ENCODE assay signal across 17 cellular contexts in the genomic region with DNA sequence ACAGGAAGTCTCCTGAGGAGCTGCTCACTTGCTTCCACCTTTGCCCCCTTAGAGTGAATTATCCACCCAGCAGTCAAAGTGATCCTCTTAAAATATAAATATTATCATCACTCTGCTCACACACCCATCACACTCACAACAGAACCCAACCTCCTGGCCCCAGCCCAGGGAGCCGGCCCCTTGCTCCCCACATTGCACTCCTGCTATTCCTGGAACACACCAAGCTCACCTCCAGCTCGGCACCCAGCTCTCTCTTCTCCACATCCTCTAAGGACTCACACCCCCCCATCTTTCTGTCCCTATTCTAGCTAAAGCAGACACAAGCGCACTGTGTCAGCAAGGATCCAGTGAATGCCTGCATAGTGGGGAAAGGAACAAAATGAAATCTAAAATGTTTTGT. TPM values are rescaled to one million over a fixed set of nuclear protein-coding genes. Genes with fewer than 3 reads are reported as not detected.
DNase-seq lines count a peak whose midpoint lies in the region; ATAC-seq and TF ChIP-seq lines count a peak whose summit lies in the region.
"Had no signal": no experiment of that assay in that cellular context is flagged by ENCODE, and none has a peak within 500 bp of the region (broad histone marks: within the 10 kb centered on the region; RNA-seq: fewer than 3 reads in every experiment).

No MANE protein-coding gene starts in this region.

- peak overlapping the region; percentile 14 for H3K27ac Mint-ChIP-seq in activated CD8-positive, alpha-beta T cell treated with anti-CD3 and anti-CD28 coated beads for 36 hours
- no peak overlapping the region for H3K27ac Mint-ChIP-seq in activated CD8-positive, alpha-beta T cell treated with anti-CD3 and anti-CD28 coated beads, Interleukin-2, amount 10 ng/mL, durations not matched to agents 7 days and 5 days
- peak overlapping the region in 4 of 7 donors; percentile 8 to 77 (median 53) for H3K27ac Mint-ChIP-seq in CD14-positive monocyte
- peak overlapping the region; percentile 11 for H3K27ac Mint-ChIP-seq in activated T-helper 17 cell treated with anti-CD3 and anti-CD28 coated beads, Interleukin-2, amount 50 U/mL, for 72 hours
- H3K27ac Mint-ChIP-seq: HFFc6 had no signal

- peaks cover 4% of the 10 kb centered on the region for H3K9me3 Mint-ChIP-seq in activated CD8-positive, alpha-beta T cell treated with anti-CD3 and anti-CD28 coated beads for 36 hours
- H3K9me3 Mint-ChIP-seq in activated CD8-positive, alpha-beta T cell treated with anti-CD3 and anti-CD28 coated beads, Interleukin-2, amount 10 ng/mL, durations not matched to agents 7 days and 5 days (ENCODE audit: insufficient read depth) = peaks cover 11% of the 10 kb centered on the region
- H3K9me3 Mint-ChIP-seq in CD14-positive monocyte = peaks cover 0 to 3% (median 0%) of the 10 kb centered on the region in 7 donors
- no peaks in the 10 kb centered on the region for H3K9me3 Mint-ChIP-seq in activated T-helper 17 cell treated with anti-CD3 and anti-CD28 coated beads, Interleukin-2, amount 50 U/mL, for 72 hours

- peaks cover 22% of the 10 kb centered on the region for H3K36me3 Mint-ChIP-seq in activated CD8-positive, alpha-beta T cell treated with anti-CD3 and anti-CD28 coated beads for 36 hours (ENCODE audit: low read depth)
- H3K36me3 Mint-ChIP-seq in activated CD8-positive, alpha-beta T cell treated with anti-CD3 and anti-CD28 coated beads, Interleukin-2, amount 10 ng/mL, durations not matched to agents 7 days and 5 days (ENCODE audit: low read depth) = peaks cover 43% of the 10 kb centered on the region
- H3K36me3 Mint-ChIP-seq in CD14-positive monocyte = peaks cover 12 to 14% of the 10 kb centered on the region in 2 donors
- H3K36me3 Mint-ChIP-seq in activated T-helper 17 cell treated with anti-CD3 and anti-CD28 coated beads, Interleukin-2, amount 50 U/mL, for 72 hours (ENCODE audit: low read depth) = peaks cover 6% of the 10 kb centered on the region

- no peak overlapping the region for H3K27ac ChIP-seq in breast epithelium
- H3K27ac ChIP-seq: BLaER1 had no signal

- intact Hi-C loops in activated CD8-positive, alpha-beta T cell treated with anti-CD3 and anti-CD28 coated beads for 36 hours (cut with micrococcal nuclease) = no loop called here
- intact Hi-C loops in CD14-positive monocyte (cut with micrococcal nuclease) (loop anchor here (5.0 to 10.0 kb wide), 5 partner anchors 106 to 914 kb away; a partner anchor contains a TSS), left colon (cut with DNase I, micrococcal nuclease) (no loop called here), breast epithelium (cut with DNase I; ENCODE audit: low total_unique reads) (no loop called here)

- POLR2A ChIA-PET in activated CD8-positive, alpha-beta T cell treated with anti-CD3 and anti-CD28 coated beads for 36 hours (lab: Charles Lee) = no interaction called here
- POLR2A ChIA-PET in activated CD8-positive, alpha-beta T cell treated with anti-CD3 and anti-CD28 coated beads, Interleukin-2, amount 10 ng/mL, durations not matched to agents 7 days and 5 days (lab: Charles Lee) = no interaction called here

- H3K4me1 ChIP-seq in breast epithelium = no peaks in the 10 kb centered on the region

- H3K27me3 ChIP-seq in breast epithelium = no peaks in the 10 kb centered on the region
- H3K27me3 ChIP-seq: BLaER1 had no signal

- H3K4me1 Mint-ChIP-seq in activated CD8-positive, alpha-beta T cell treated with anti-CD3 and anti-CD28 coated beads for 36 hours (ENCODE audit: low read depth) = peaks cover 50% of the 10 kb centered on the region
- peaks cover 33% of the 10 kb centered on the region for H3K4me1 Mint-ChIP-seq in activated CD8-positive, alpha-beta T cell treated with anti-CD3 and anti-CD28 coated beads, Interleukin-2, amount 10 ng/mL, durations not matched to agents 7 days and 5 days (ENCODE audit: low read depth)
- H3K4me1 Mint-ChIP-seq in CD14-positive monocyte = peaks cover 65% of the 10 kb centered on the region
- H3K4me1 Mint-ChIP-seq in activated T-helper 17 cell treated with anti-CD3 and anti-CD28 coated beads, Interleukin-2, amount 50 U/mL, for 72 hours = peaks cover 23% of the 10 kb centered on the region

- no peaks in the 10 kb centered on the region for H3K9me3 ChIP-seq in breast epithelium

- H3K4me3 Mint-ChIP-seq in activated CD8-positive, alpha-beta T cell treated with anti-CD3 and anti-CD28 coated beads for 36 hours = no peak overlapping the region
- H3K4me3 Mint-ChIP-seq in activated CD8-positive, alpha-beta T cell treated with anti-CD3 and anti-CD28 coated beads, Interleukin-2, amount 10 ng/mL, durations not matched to agents 7 days and 5 days = no peak overlapping the region
- H3K4me3 Mint-ChIP-seq in CD14-positive monocyte = no peak overlapping the region
- H3K4me3 Mint-ChIP-seq in activated T-helper 17 cell treated with anti-CD3 and anti-CD28 coated beads, Interleukin-2, amount 50 U/mL, for 72 hours = no peak overlapping the region
- H3K4me3 Mint-ChIP-seq: CD4-positive, CD25-positive, alpha-beta regulatory T cell; HFFc6 had no signal

- no peak for TF ChIP-seq POLR2A in breast epithelium (IDR thresholded peaks at IDR 0.05)

- DNase-seq in activated CD8-positive, alpha-beta T cell treated with anti-CD3 and anti-CD28 coated beads for 36 hours = no peak
- no peak for DNase-seq in activated CD8-positive, alpha-beta T cell treated with anti-CD3 and anti-CD28 coated beads, Interleukin-2, amount 10 ng/mL, durations not matched to agents 7 days and 5 days
- no peak for DNase-seq in CD14-positive monocyte (ENCODE audit: low spot score)
- DNase-seq in left colon = no peak
- no peak for DNase-seq in breast epithelium (ENCODE audit: low spot score in 2 of 2)
- DNase-seq in medulla oblongata (ENCODE audit: extremely low spot score) = no peak
- DNase-seq in putamen (ENCODE audit: low spot score) = no peak
- DNase-seq: 8988T; AML-193; CD4-positive, CD25-positive, alpha-beta regulatory T cell; DMS 273 treated with DMSO at 0.1 percent for 48 hours; DMS79; HCEC 1CT; HFFc6 had no signal

- H3K4me3 ChIP-seq in breast epithelium = no peak overlapping the region
- H3K4me3 ChIP-seq: BLaER1, GM12878 had no signal

- no peak for TF ChIP-seq CTCF in activated CD8-positive, alpha-beta T cell treated with anti-CD3 and anti-CD28 coated beads for 36 hours (IDR thresholded peaks at IDR 0.05)
- TF ChIP-seq CTCF in CD14-positive monocyte (IDR thresholded peaks at IDR 0.05) (no peak), breast epithelium (IDR thresholded peaks at IDR 0.05) (no peak)

- no peaks in the 10 kb centered on the region for H3K27me3 Mint-ChIP-seq in activated CD8-positive, alpha-beta T cell treated with anti-CD3 and anti-CD28 coated beads for 36 hours
- no peaks in the 10 kb centered on the region for H3K27me3 Mint-ChIP-seq in activated CD8-positive, alpha-beta T cell treated with anti-CD3 and anti-CD28 coated beads, Interleukin-2, amount 10 ng/mL, durations not matched to agents 7 days and 5 days (ENCODE audit: low read depth)
- peaks cover 0 to 1% (median 0%) of the 10 kb centered on the region in 3 donors for H3K27me3 Mint-ChIP-seq in CD14-positive monocyte (ENCODE audit: low read depth in 3 of 3)
- H3K27me3 Mint-ChIP-seq in activated T-helper 17 cell treated with anti-CD3 and anti-CD28 coated beads, Interleukin-2, amount 50 U/mL, for 72 hours = no peaks in the 10 kb centered on the region
- H3K27me3 Mint-ChIP-seq: CD4-positive, CD25-positive, alpha-beta regulatory T cell had no signal

- CTCF ChIA-PET in activated CD8-positive, alpha-beta T cell treated with anti-CD3 and anti-CD28 coated beads for 36 hours (lab: Charles Lee) = interaction anchor here (0.9 to 1.4 kb wide), 3 partner anchors 8 to 66 kb away, joined by 3 to 4 read pairs (median 3); no protein-coding TSS in a partner anchor
- CTCF ChIA-PET in activated CD8-positive, alpha-beta T cell treated with anti-CD3 and anti-CD28 coated beads, Interleukin-2, amount 10 ng/mL, durations not matched to agents 7 days and 5 days (lab: Charles Lee) = interaction anchor here (0.5 kb wide), 1 partner anchor 655 kb away, joined by 3 read pairs; no protein-coding TSS in a partner anchor

- ATAC-seq in activated CD8-positive, alpha-beta T cell treated with anti-CD3 and anti-CD28 coated beads for 36 hours = no peak
- ATAC-seq in activated CD8-positive, alpha-beta T cell treated with anti-CD3 and anti-CD28 coated beads, Interleukin-2, amount 10 ng/mL, durations not matched to agents 7 days and 5 days = no peak
- no peak for ATAC-seq in activated T-helper 17 cell treated with anti-CD3 and anti-CD28 coated beads, Interleukin-2, amount 50 U/mL, for 72 hours (replicated peaks)
- ATAC-seq in left colon = peak; percentile 51
- ATAC-seq: GM12878 had no signal

- H3K36me3 ChIP-seq in breast epithelium = no peaks in the 10 kb centered on the region

RNA-seq across cellular contexts. Expression of a gene that starts 7.0 kb away (rescaled TPM):
- 10 to 100 TPM; 51.6 to 57.1 TPM for total RNA-seq in activated CD8-positive, alpha-beta T cell treated with anti-CD3 and anti-CD28 coated beads for 36 hours
- total RNA-seq in activated CD8-positive, alpha-beta T cell treated with anti-CD3 and anti-CD28 coated beads, Interleukin-2, amount 10 ng/mL, durations not matched to agents 7 days and 5 days = 10 to 100 TPM; 57.4 to 66.5 TPM
- 10 to 100 TPM; 25.4 to 34.1 TPM for polyA plus RNA-seq in CD14-positive monocyte
- total RNA-seq in activated T-helper 17 cell treated with anti-CD3 and anti-CD28 coated beads, Interleukin-2, amount 50 U/mL, for 72 hours = 10 to 100 TPM; 31.3 to 46.4 TPM
- total RNA-seq in left colon = 10 to 100 TPM; 21.5 to 27.3 TPM
- total RNA-seq in breast epithelium = 10 to 100 TPM; 32.0 to 34.5 (median 32.1) TPM

Comparison
In these comparisons a context has a peak if more than half of its experiments do, and no peak if none do; other contexts are left out.
1. intact Hi-C loops: an anchor here in CD14-positive monocyte (5.0 to 10.0 kb wide); none called in activated CD8-positive, alpha-beta T cell treated with anti-CD3 and anti-CD28 coated beads for 36 hours, left colon and breast epithelium.